20 cellular contexts compared by ENCODE assay signal in the genomic region with DNA sequence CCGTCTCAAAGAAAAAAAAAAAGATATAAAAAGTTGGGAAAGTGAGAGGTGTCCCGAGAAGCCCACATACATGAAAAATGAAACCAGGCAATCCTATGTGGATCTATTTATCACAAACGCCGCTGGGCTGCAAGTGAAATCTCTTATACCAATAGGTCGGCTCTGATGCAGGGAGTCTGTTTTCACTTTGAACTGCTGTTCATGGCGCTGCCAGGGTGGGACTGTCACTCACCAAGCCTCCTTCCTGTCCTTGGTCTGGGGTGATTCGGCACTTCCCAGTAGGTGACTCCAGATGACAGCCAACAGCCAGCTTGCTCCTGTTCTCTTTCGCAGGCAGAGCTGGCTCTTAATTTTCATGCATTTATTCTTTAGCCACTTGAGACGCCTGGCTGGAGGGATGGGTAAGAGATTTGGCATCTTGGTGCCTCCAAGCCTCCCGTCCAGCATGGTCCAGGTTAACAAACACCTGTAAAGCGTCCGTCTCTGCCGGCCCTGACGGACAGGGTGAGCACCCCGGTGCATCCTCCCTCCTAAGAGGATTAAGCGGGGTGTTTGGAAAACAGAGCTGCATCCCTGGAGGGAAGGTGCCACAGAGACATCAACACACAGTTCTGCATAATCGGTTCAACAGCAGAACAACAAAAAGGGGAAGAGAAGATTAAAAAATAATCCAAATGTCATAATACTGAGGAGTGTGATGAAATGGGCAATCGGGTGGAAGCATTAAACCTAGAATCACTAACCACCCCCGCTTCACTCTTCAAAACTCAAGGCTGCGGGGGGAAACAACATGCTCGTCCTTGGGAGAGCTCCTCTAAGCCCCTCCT. TPM values are rescaled to one million over a fixed set of nuclear protein-coding genes. Genes with fewer than 3 reads are reported as not detected.
DNase-seq lines count a peak whose midpoint lies in the region; ATAC-seq, FAIRE-seq and TF ChIP-seq lines count a peak whose summit lies in the region.
"Had no signal": no experiment of that assay in that cellular context is flagged by ENCODE, and none has a peak within 500 bp of the region (broad histone marks: within the 10 kb centered on the region; RNA-seq: fewer than 3 reads in every experiment).

No MANE protein-coding gene starts in this region.

- H3K36me3 ChIP-seq in lower lobe of right lung = no peaks in the 10 kb centered on the region
- peaks cover 7% of the 10 kb centered on the region for H3K36me3 ChIP-seq in suprapubic skin
- H3K36me3 ChIP-seq in Karpas-422 (ENCODE audit: insufficient read depth, low read length) = no peaks in the 10 kb centered on the region
- H3K36me3 ChIP-seq: colonic mucosa, SJSA1 had no signal

- H4K20me1 ChIP-seq in Karpas-422 (ENCODE audit: insufficient read depth, low read depth, low read length) = no peaks in the 10 kb centered on the region

- no peaks in the 10 kb centered on the region for H3K27me3 Mint-ChIP-seq in activated CD4-positive, alpha-beta T cell treated with anti-CD3 and anti-CD28 coated beads, Interleukin-2, amount 10 ng/mL, durations not matched to agents 24 days and 14 days
- H3K27me3 Mint-ChIP-seq: CD4-positive, alpha-beta T cell had no signal

- no peak for TF ChIP-seq POLR2A in suprapubic skin (IDR thresholded peaks at IDR 0.05)

- no peaks in the 10 kb centered on the region for H3K4me1 Mint-ChIP-seq in activated CD4-positive, alpha-beta T cell treated with anti-CD3 and anti-CD28 coated beads, Interleukin-2, amount 10 ng/mL, durations not matched to agents 24 days and 14 days

- H2AFZ ChIP-seq in Karpas-422 (ENCODE audit: low read length) = no peak overlapping the region

- H3K4me3 Mint-ChIP-seq in activated CD4-positive, alpha-beta T cell treated with anti-CD3 and anti-CD28 coated beads, Interleukin-2, amount 10 ng/mL, durations not matched to agents 24 days and 14 days = no peak overlapping the region
- H3K4me3 Mint-ChIP-seq: activated naive CD4-positive, alpha-beta T cell treated with anti-CD3 and anti-CD28 coated beads for 36 hours; CD4-positive, alpha-beta T cell had no signal

- H3K4me2 ChIP-seq in Karpas-422 (ENCODE audit: low read depth, low read length, poor library complexity, severe bottlenecking) = no peak overlapping the region

- H3K9ac ChIP-seq in Karpas-422 (ENCODE audit: low read length) = no peak overlapping the region

- H3K9me2 ChIP-seq in Karpas-422 (replicated peaks; ENCODE audit: insufficient read depth, low read length) = no peaks in the 10 kb centered on the region

- no peaks in the 10 kb centered on the region for H3K9me3 Mint-ChIP-seq in activated CD4-positive, alpha-beta T cell treated with anti-CD3 and anti-CD28 coated beads, Interleukin-2, amount 10 ng/mL, durations not matched to agents 24 days and 14 days
- H3K9me3 Mint-ChIP-seq: activated naive CD4-positive, alpha-beta T cell treated with anti-CD3 and anti-CD28 coated beads for 36 hours; CD4-positive, alpha-beta T cell had no signal

- H3K9me3 ChIP-seq in lower lobe of right lung = no peaks in the 10 kb centered on the region
- H3K9me3 ChIP-seq in suprapubic skin = no peaks in the 10 kb centered on the region
- no peaks in the 10 kb centered on the region for H3K9me3 ChIP-seq in Karpas-422 (ENCODE audit: low read length)
- H3K9me3 ChIP-seq: colonic mucosa, SJSA1, spleen had no signal

- ATAC-seq in lower lobe of right lung (peak; percentile 44 to 46), GM19463 (IDR thresholded peaks at IDR 0.05; ENCODE audit: unreplicated experiment) (no peak)

- H3K36me3 Mint-ChIP-seq in activated CD4-positive, alpha-beta T cell treated with anti-CD3 and anti-CD28 coated beads, Interleukin-2, amount 10 ng/mL, durations not matched to agents 24 days and 14 days (ENCODE audit: low read depth) = no peaks in the 10 kb centered on the region

- no peak for FAIRE-seq in RCC 7860 (lab: Jason Lieb, UNC)
- FAIRE-seq: A204.1, astrocyte had no signal

- intact Hi-C loops in activated CD4-positive, alpha-beta T cell treated with anti-CD3 and anti-CD28 coated beads, Interleukin-2, amount 10 ng/mL, durations not matched to agents 24 days and 14 days (cut with micrococcal nuclease) = no loop called here
- intact Hi-C loops in lower lobe of right lung (cut with DNase I) = no loop called here

- no peaks in the 10 kb centered on the region for H3K79me2 ChIP-seq in Karpas-422 (ENCODE audit: low read length)

- H3K4me1 ChIP-seq in lower lobe of right lung (peaks cover 14% of the 10 kb centered on the region), suprapubic skin (peaks cover 20% of the 10 kb centered on the region), Karpas-422 (ENCODE audit: low read length) (no peaks in the 10 kb centered on the region)
- H3K4me1 ChIP-seq: colonic mucosa, SJSA1 had no signal

- DNase-seq in activated CD4-positive, alpha-beta T cell treated with anti-CD3 and anti-CD28 coated beads, Interleukin-2, amount 10 ng/mL, durations not matched to agents 24 days and 14 days = peak; percentile 50
- DNase-seq in activated CD4-positive, alpha-beta T cell treated with anti-CD3 and anti-CD28 coated beads for 48 hours = no peak
- no peak for DNase-seq in lower lobe of right lung
- no peak for DNase-seq in suprapubic skin (ENCODE audit: low spot score in 2 of 2)
- no peak for DNase-seq in RCC 7860 (ENCODE audit: low spot score)
- DNase-seq in Karpas-422 = no peak
- DNase-seq: activated CD4-positive, alpha-beta T cell treated with anti-CD3 and anti-CD28 coated beads, Interleukin-2, amount 50 U/mL, for 1 hour; activated naive CD4-positive, alpha-beta T cell treated with anti-CD3 and anti-CD28 coated beads for 36 hours; CD4-positive, alpha-beta T cell; colonic mucosa; DMS79; HCEC 1CT; NCI-H1694; NCI-H345; spleen had no signal

- H3K27ac ChIP-seq in VCaP (peak overlapping the region; percentile 72; the same call in 1 of the 2 replicates), lower lobe of right lung (no peak overlapping the region), suprapubic skin (peak overlapping the region; percentile 86), Karpas-422 (ENCODE audit: low read length) (no peak overlapping the region)
- H3K27ac ChIP-seq: colonic mucosa, SJSA1 had no signal

- no peaks in the 10 kb centered on the region for H3K27me3 ChIP-seq in lower lobe of right lung (ENCODE audit: low read depth)
- no peaks in the 10 kb centered on the region for H3K27me3 ChIP-seq in suprapubic skin
- H3K27me3 ChIP-seq in Karpas-422 (ENCODE audit: low read length) = no peaks in the 10 kb centered on the region
- H3K27me3 ChIP-seq: colonic mucosa, SJSA1, spleen had no signal

- TF ChIP-seq CTCF in VCaP (conservative IDR thresholded peaks at IDR 0.05) (no peak), lower lobe of right lung (IDR thresholded peaks at IDR 0.05) (no peak), suprapubic skin (IDR thresholded peaks at IDR 0.05) (no peak)

- H3K27ac Mint-ChIP-seq in activated CD4-positive, alpha-beta T cell treated with anti-CD3 and anti-CD28 coated beads, Interleukin-2, amount 10 ng/mL, durations not matched to agents 24 days and 14 days = no peak overlapping the region
- H3K27ac Mint-ChIP-seq: activated naive CD4-positive, alpha-beta T cell treated with anti-CD3 and anti-CD28 coated beads for 36 hours; CD4-positive, alpha-beta T cell had no signal

- WGBS in suprapubic skin = 82% methylated on average over 21 of the region's 21 CpGs

- no peak overlapping the region for H3K4me3 ChIP-seq in lower lobe of right lung
- no peak overlapping the region for H3K4me3 ChIP-seq in suprapubic skin
- no peak overlapping the region for H3K4me3 ChIP-seq in Karpas-422 (ENCODE audit: low read length)
- H3K4me3 ChIP-seq: colonic mucosa, SJSA1, spleen had no signal

- TF ChIP-seq EP300 in suprapubic skin (IDR thresholded peaks at IDR 0.05) = no peak

RNA-seq across cellular contexts. Expression of gene STEAP3, which starts 58.7 kb away (rescaled TPM):
- total RNA-seq in activated CD4-positive, alpha-beta T cell treated with anti-CD3 and anti-CD28 coated beads, Interleukin-2, amount 10 ng/mL, durations not matched to agents 24 days and 14 days = 0.16 and 0.19 TPM in 2 replicates
- total RNA-seq in lower lobe of right lung = 18.3 TPM
- 10 to 100 TPM; 18.3 to 21.7 (median 20.6) TPM for total RNA-seq in suprapubic skin
- not detected in 2 replicates for total RNA-seq in Karpas-422 (2014; rRNA removed; shearing (Covaris generic); ENCODE audit: low replicate concordance)
- total RNA-seq: CD4-positive, alpha-beta T cell had no signal

Comparison
In these comparisons a context has a peak if more than half of its experiments do, and no peak if none do; other contexts are left out.
1. H3K27ac ChIP-seq: peak in VCaP (single experiment) and suprapubic skin (single experiment); none in lower lobe of right lung (single experiment) and Karpas-422 (single experiment).
2. RNA of gene STEAP3, which starts 58.7 kb away (total RNA-seq): 18.3 to 21.7 TPM in suprapubic skin and 18.3 TPM in lower lobe of right lung (single experiment); 0.16 to 0.19 TPM in activated CD4-positive, alpha-beta T cell treated with anti-CD3 and anti-CD28 coated beads, Interleukin-2, amount 10 ng/mL, durations not matched to agents 24 days and 14 days and not detected in Karpas-422; every median in the first group is over 10 times any median in the second.